Comparison of ENCODE assay signal across 1 cellular context in genomic region chr12:750356-751191, GRCh38.
TF ChIP-seq lines count a peak whose summit lies in the region.

No MANE protein-coding gene starts in this region.

TF ChIP-seq in GM12878, 131 proteins besides CTCF, POLR2A, EP300 and RAD21 (continued from another document):
- TF ChIP-seq CEBPZ (IDR thresholded peaks at IDR 0.05; ENCODE audit: low read depth, low read length) = no peak
